Comparison of ENCODE assay signal across 2 cellular contexts in the genomic region with DNA sequence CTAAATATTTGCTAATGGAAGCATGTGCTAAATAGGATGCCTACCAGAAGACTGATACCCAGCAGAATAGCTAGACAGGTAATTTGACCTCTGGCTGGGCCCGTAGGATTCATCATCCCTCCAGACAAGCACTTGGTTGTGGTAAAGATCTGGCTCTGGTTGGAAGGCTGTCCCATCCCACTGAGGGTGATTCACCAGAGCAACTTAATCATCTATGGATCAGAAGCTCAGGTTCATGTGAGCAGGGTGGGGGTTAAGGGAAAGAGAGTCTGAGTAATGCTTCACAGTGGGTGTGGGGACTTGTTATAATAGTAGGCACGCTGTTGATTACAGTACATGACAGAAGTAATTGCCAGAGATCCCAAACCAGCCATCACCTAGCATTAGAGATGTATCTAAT. TPM values are rescaled to one million over a fixed set of nuclear protein-coding genes. Genes with fewer than 3 reads are reported as not detected.
"Had no signal": no experiment of that assay in that cellular context is flagged by ENCODE, and none has a peak within 500 bp of the region (broad histone marks: within the 10 kb centered on the region; RNA-seq: fewer than 3 reads in every experiment).

No MANE protein-coding gene starts in this region.

RNA-seq across cellular contexts. Expression of gene FAM72B, which starts 26.5 kb away (rescaled TPM):
- total RNA-seq: ascending aorta, Right ventricle myocardium superior had no signal
